Comparison of ENCODE assay signal across 17 cellular contexts in the genomic region with DNA sequence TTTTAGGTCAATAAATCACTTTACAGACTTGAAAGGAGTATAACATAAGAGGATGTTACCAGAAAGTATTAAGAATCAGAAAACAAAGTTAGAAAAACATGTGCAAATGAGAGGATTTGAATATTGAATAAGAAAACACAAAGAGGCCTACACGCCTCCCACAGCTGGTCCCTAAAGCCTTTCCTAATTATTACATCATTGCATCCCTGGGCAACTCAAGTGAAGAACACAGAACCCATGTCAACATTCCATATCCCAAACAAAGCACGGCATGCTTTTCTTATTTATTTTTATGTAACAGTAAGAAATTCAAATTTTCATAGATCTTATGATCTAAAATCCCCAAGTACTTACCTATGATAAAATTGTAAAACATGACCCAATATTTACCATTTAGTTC.
DNase-seq lines count a peak whose midpoint lies in the region; ATAC-seq and TF ChIP-seq lines count a peak whose summit lies in the region.
"Had no signal": no experiment of that assay in that cellular context is flagged by ENCODE, and none has a peak within 500 bp of the region (broad histone marks: within the 10 kb centered on the region; RNA-seq: fewer than 3 reads in every experiment).

No MANE protein-coding gene starts in this region.

- peaks cover 4% of the 10 kb centered on the region for H3K9me3 Mint-ChIP-seq in WTC11
- H3K9me3 Mint-ChIP-seq in activated CD4-positive, alpha-beta memory T cell treated with anti-CD3 and anti-CD28 coated beads, Interleukin-2, amount 10 ng/mL, durations not matched to agents 7 days and 5 days, result no peaks in the 10 kb centered on the region
- no peaks in the 10 kb centered on the region for H3K9me3 Mint-ChIP-seq in activated T-helper 1 cell treated with anti-CD3 and anti-CD28 coated beads, Interleukin-12 subunit alpha, Interleukin-12 subunit beta, Interleukin-2, Interleukin-4 antibody, amounts not matched to agents 30 ng/mL and 10 ng/mL and 1 ng/mL, durations not matched to agents 14 hours and 24 hours and 36 hours
- H3K9me3 Mint-ChIP-seq: CD14-positive monocyte; CD8-positive, alpha-beta T cell; GM23338; H9 had no signal

- H3K27ac Mint-ChIP-seq in WTC11, result peak overlapping the region; percentile 39; the same call in 1 of the 2 replicates
- no peak overlapping the region for H3K27ac Mint-ChIP-seq in activated CD4-positive, alpha-beta memory T cell treated with anti-CD3 and anti-CD28 coated beads, Interleukin-2, amount 10 ng/mL, durations not matched to agents 7 days and 5 days
- no peak overlapping the region for H3K27ac Mint-ChIP-seq in activated T-helper 1 cell treated with anti-CD3 and anti-CD28 coated beads, Interleukin-12 subunit alpha, Interleukin-12 subunit beta, Interleukin-2, Interleukin-4 antibody, amounts not matched to agents 30 ng/mL and 10 ng/mL and 1 ng/mL, durations not matched to agents 14 hours and 24 hours and 36 hours
- H3K27ac Mint-ChIP-seq: CD8-positive, alpha-beta T cell; GM23338; H9 had no signal

- H3K27me3 Mint-ChIP-seq in WTC11 (ENCODE audit: low read depth), result no peaks in the 10 kb centered on the region
- H3K27me3 Mint-ChIP-seq in activated CD4-positive, alpha-beta memory T cell treated with anti-CD3 and anti-CD28 coated beads, Interleukin-2, amount 10 ng/mL, durations not matched to agents 7 days and 5 days, result no peaks in the 10 kb centered on the region
- no peaks in the 10 kb centered on the region for H3K27me3 Mint-ChIP-seq in activated T-helper 1 cell treated with anti-CD3 and anti-CD28 coated beads, Interleukin-12 subunit alpha, Interleukin-12 subunit beta, Interleukin-2, Interleukin-4 antibody, amounts not matched to agents 30 ng/mL and 10 ng/mL and 1 ng/mL, durations not matched to agents 14 hours and 24 hours and 36 hours (ENCODE audit: insufficient read depth)

- peak; percentile 8 for DNase-seq in NCI-H82 (lab: John Stamatoyannopoulos, UW)
- DNase-seq in NCI-H82 treated with DMSO at 0.1 percent for 48 hours (lab: John Stamatoyannopoulos, UW; ENCODE audit: unreplicated experiment), result no peak
- no peak for DNase-seq in WTC11 (ENCODE audit: low spot score)
- peak; percentile 17 for DNase-seq in fibroblast of peridontal ligament (ENCODE audit: extremely low read depth)
- DNase-seq in stimulated activated naive CD4-positive, alpha-beta T cell treated with Interleukin-2 at 50 U/mL for 16 hours (lab: John Stamatoyannopoulos, UW), result no peak
- DNase-seq in activated CD4-positive, alpha-beta memory T cell treated with anti-CD3 and anti-CD28 coated beads, Interleukin-2, amount 10 ng/mL, durations not matched to agents 7 days and 5 days, result no peak
- no peak for DNase-seq in activated T-helper 1 cell treated with anti-CD3 and anti-CD28 coated beads, Interleukin-12 subunit alpha, Interleukin-12 subunit beta, Interleukin-2, Interleukin-4 antibody, amounts not matched to agents 30 ng/mL and 10 ng/mL and 1 ng/mL, durations not matched to agents 14 hours and 24 hours and 36 hours (ENCODE audit: low spot score)
- DNase-seq: CD8-positive, alpha-beta T cell; COR-L47; DMS153; DMS79 treated with DMSO at 0.1 percent for 48 hours; EL; GDM1; H9; IMR-90 had no signal

- POLR2A ChIA-PET in WTC11 (lab: Charles Lee), result no interaction called here
- POLR2A ChIA-PET in activated CD4-positive, alpha-beta memory T cell treated with anti-CD3 and anti-CD28 coated beads, Interleukin-2, amount 10 ng/mL, durations not matched to agents 7 days and 5 days (lab: Charles Lee), result interaction anchor here (0.7 kb wide), 1 partner anchor 8 kb away, joined by 3 read pairs; no protein-coding TSS in a partner anchor

- peaks cover 17% of the 10 kb centered on the region for H3K36me3 Mint-ChIP-seq in WTC11
- H3K36me3 Mint-ChIP-seq in activated CD4-positive, alpha-beta memory T cell treated with anti-CD3 and anti-CD28 coated beads, Interleukin-2, amount 10 ng/mL, durations not matched to agents 7 days and 5 days (ENCODE audit: low read depth), result peaks cover 24% of the 10 kb centered on the region
- H3K36me3 Mint-ChIP-seq in activated T-helper 1 cell treated with anti-CD3 and anti-CD28 coated beads, Interleukin-12 subunit alpha, Interleukin-12 subunit beta, Interleukin-2, Interleukin-4 antibody, amounts not matched to agents 30 ng/mL and 10 ng/mL and 1 ng/mL, durations not matched to agents 14 hours and 24 hours and 36 hours (ENCODE audit: low read depth), result peaks cover 28% of the 10 kb centered on the region

- intact Hi-C loops in activated T-helper 1 cell treated with anti-CD3 and anti-CD28 coated beads, Interleukin-12 subunit alpha, Interleukin-12 subunit beta, Interleukin-2, Interleukin-4 antibody, amounts not matched to agents 30 ng/mL and 10 ng/mL and 1 ng/mL, durations not matched to agents 14 hours and 24 hours and 36 hours (cut with micrococcal nuclease), result no loop called here

- no peak overlapping the region for H3K4me3 Mint-ChIP-seq in WTC11
- no peak overlapping the region for H3K4me3 Mint-ChIP-seq in activated CD4-positive, alpha-beta memory T cell treated with anti-CD3 and anti-CD28 coated beads, Interleukin-2, amount 10 ng/mL, durations not matched to agents 7 days and 5 days
- H3K4me3 Mint-ChIP-seq in activated T-helper 1 cell treated with anti-CD3 and anti-CD28 coated beads, Interleukin-12 subunit alpha, Interleukin-12 subunit beta, Interleukin-2, Interleukin-4 antibody, amounts not matched to agents 30 ng/mL and 10 ng/mL and 1 ng/mL, durations not matched to agents 14 hours and 24 hours and 36 hours, result no peak overlapping the region
- H3K4me3 Mint-ChIP-seq: CD14-positive monocyte; CD8-positive, alpha-beta T cell; GM23338; H9 had no signal

- ATAC-seq in WTC11, result no peak
- ATAC-seq: CD8-positive, alpha-beta T cell; GM23338 had no signal

- peaks cover 20% of the 10 kb centered on the region for H3K4me1 Mint-ChIP-seq in WTC11
- peaks cover 5% of the 10 kb centered on the region for H3K4me1 Mint-ChIP-seq in activated CD4-positive, alpha-beta memory T cell treated with anti-CD3 and anti-CD28 coated beads, Interleukin-2, amount 10 ng/mL, durations not matched to agents 7 days and 5 days
- H3K4me1 Mint-ChIP-seq in activated T-helper 1 cell treated with anti-CD3 and anti-CD28 coated beads, Interleukin-12 subunit alpha, Interleukin-12 subunit beta, Interleukin-2, Interleukin-4 antibody, amounts not matched to agents 30 ng/mL and 10 ng/mL and 1 ng/mL, durations not matched to agents 14 hours and 24 hours and 36 hours (ENCODE audit: low read depth), result peaks cover 13% of the 10 kb centered on the region
- H3K4me1 Mint-ChIP-seq: CD14-positive monocyte had no signal

- TF ChIP-seq CTCF in WTC11 (IDR thresholded peaks at IDR 0.05), result no peak

- CTCF ChIA-PET in WTC11 (lab: Charles Lee), result no interaction called here
- CTCF ChIA-PET in activated CD4-positive, alpha-beta memory T cell treated with anti-CD3 and anti-CD28 coated beads, Interleukin-2, amount 10 ng/mL, durations not matched to agents 7 days and 5 days (lab: Charles Lee), result interaction anchor here (1.4 kb wide), 1 partner anchor 274 kb away, joined by 7 read pairs; no protein-coding TSS in a partner anchor

TF ChIP-seq in WTC11, 78 proteins besides CTCF, POLR2A, EP300 and RAD21 (continues in another document):
- TF ChIP-seq, protein P1, sequence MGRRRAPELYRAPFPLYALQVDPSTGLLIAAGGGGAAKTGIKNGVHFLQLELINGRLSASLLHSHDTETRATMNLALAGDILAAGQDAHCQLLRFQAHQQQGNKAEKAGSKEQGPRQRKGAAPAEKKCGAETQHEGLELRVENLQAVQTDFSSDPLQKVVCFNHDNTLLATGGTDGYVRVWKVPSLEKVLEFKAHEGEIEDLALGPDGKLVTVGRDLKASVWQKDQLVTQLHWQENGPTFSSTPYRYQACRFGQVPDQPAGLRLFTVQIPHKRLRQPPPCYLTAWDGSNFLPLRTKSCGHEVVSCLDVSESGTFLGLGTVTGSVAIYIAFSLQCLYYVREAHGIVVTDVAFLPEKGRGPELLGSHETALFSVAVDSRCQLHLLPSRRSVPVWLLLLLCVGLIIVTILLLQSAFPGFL (CRISPR knock-in tag; IDR thresholded peaks at IDR 0.05; ENCODE audit: borderline replicate concordance), result no peak
- TF ChIP-seq SOX15 (CRISPR knock-in tag; IDR thresholded peaks at IDR 0.05), result no peak
- TF ChIP-seq, protein P2, sequence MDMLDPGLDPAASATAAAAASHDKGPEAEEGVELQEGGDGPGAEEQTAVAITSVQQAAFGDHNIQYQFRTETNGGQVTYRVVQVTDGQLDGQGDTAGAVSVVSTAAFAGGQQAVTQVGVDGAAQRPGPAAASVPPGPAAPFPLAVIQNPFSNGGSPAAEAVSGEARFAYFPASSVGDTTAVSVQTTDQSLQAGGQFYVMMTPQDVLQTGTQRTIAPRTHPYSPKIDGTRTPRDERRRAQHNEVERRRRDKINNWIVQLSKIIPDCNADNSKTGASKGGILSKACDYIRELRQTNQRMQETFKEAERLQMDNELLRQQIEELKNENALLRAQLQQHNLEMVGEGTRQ (CRISPR knock-in tag; IDR thresholded peaks at IDR 0.05), result no peak
- no peak for TF ChIP-seq GTF2I (CRISPR knock-in tag; conservative IDR thresholded peaks at IDR 0.05)
- TF ChIP-seq, protein P3, sequence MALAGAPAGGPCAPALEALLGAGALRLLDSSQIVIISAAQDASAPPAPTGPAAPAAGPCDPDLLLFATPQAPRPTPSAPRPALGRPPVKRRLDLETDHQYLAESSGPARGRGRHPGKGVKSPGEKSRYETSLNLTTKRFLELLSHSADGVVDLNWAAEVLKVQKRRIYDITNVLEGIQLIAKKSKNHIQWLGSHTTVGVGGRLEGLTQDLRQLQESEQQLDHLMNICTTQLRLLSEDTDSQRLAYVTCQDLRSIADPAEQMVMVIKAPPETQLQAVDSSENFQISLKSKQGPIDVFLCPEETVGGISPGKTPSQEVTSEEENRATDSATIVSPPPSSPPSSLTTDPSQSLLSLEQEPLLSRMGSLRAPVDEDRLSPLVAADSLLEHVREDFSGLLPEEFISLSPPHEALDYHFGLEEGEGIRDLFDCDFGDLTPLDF (CRISPR knock-in tag; IDR thresholded peaks at IDR 0.05), result no peak
- TF ChIP-seq GABPB1 (CRISPR knock-in tag; IDR thresholded peaks at IDR 0.05), result no peak

Comparison
In these comparisons a context has a peak if more than half of its experiments do, and no peak if none do; other contexts are left out.
1. DNase-seq: peak in NCI-H82 (single experiment) and fibroblast of peridontal ligament (single experiment); none in NCI-H82 treated with DMSO at 0.1 percent for 48 hours (single experiment), WTC11 (single experiment), stimulated activated naive CD4-positive, alpha-beta T cell treated with Interleukin-2 at 50 U/mL for 16 hours (single experiment), activated CD4-positive, alpha-beta memory T cell treated with anti-CD3 and anti-CD28 coated beads, Interleukin-2, amount 10 ng/mL, durations not matched to agents 7 days and 5 days (single experiment) and activated T-helper 1 cell treated with anti-CD3 and anti-CD28 coated beads, Interleukin-12 subunit alpha, Interleukin-12 subunit beta, Interleukin-2, Interleukin-4 antibody, amounts not matched to agents 30 ng/mL and 10 ng/mL and 1 ng/mL, durations not matched to agents 14 hours and 24 hours and 36 hours (single experiment).